28 cellular contexts compared by ENCODE assay signal in genomic region chr9:87963770-87964169, GRCh38. TPM values are rescaled to one million over a fixed set of nuclear protein-coding genes. Genes with fewer than 3 reads are reported as not detected.
"Had no signal": no experiment of that assay in that cellular context is flagged by ENCODE, and none has a peak within 500 bp of the region (broad histone marks: within the 10 kb centered on the region; RNA-seq: fewer than 3 reads in every experiment).

No MANE protein-coding gene starts in this region.

- H3K27ac ChIP-seq: coronary artery, dorsolateral prefrontal cortex, esophagus squamous epithelium, gastrocnemius medialis, heart right ventricle, left lung, lower lobe of right lung had no signal

- DNase-seq: dermis blood vessel endothelial cell; dorsolateral prefrontal cortex; effector CD4-positive, alpha-beta T cell; effector memory CD4-positive, alpha-beta T cell; esophagus squamous epithelium; foreskin fibroblast; foreskin melanocyte; gastrocnemius medialis; glutamatergic neuron; head of caudate nucleus; heart right ventricle; hippocampal formation; left cardiac atrium; left lung; left ventricle myocardium superior; lower lobe of right lung; mesendoderm; mucosa of descending colon had no signal

- H3K27me3 ChIP-seq: dorsolateral prefrontal cortex, esophagus squamous epithelium, gastrocnemius medialis, heart right ventricle, left lung had no signal

- H3K9me3 ChIP-seq: esophagus squamous epithelium, gastrocnemius medialis, left lung, lower lobe of right lung, mucosa of descending colon had no signal

- H3K36me3 ChIP-seq: gastrocnemius medialis had no signal

- H3K4me3 ChIP-seq: coronary artery, dorsolateral prefrontal cortex, esophagus squamous epithelium, gastrocnemius medialis, heart right ventricle, left lung, lower lobe of right lung, mucosa of descending colon had no signal

- ATAC-seq: gastrocnemius medialis, left cardiac atrium, left lung, left ventricle myocardium superior, mucosa of descending colon had no signal

- H3K4me1 ChIP-seq: esophagus squamous epithelium, gastrocnemius medialis, heart right ventricle, left lung, lower lobe of right lung had no signal

RNA-seq across cellular contexts. Expression of gene SPATA31C1, which starts 46.0 kb away (rescaled TPM):
- total RNA-seq: dermis blood vessel endothelial cell, endothelial cell of umbilical vein, epithelial cell of proximal tubule, esophagus squamous epithelium, gastrocnemius medialis, glomerular endothelial cell, heart right ventricle, kidney epithelial cell, left cardiac atrium, left lung, left ventricle myocardium superior, lower leg skin, lower lobe of right lung, lung microvascular endothelial cell, mucosa of descending colon, myocyte had no signal
- polyA plus RNA-seq: endothelial cell of umbilical vein, esophagus, heart right ventricle, keratinocyte had no signal
